9 cellular contexts compared by ENCODE assay signal in genomic region chr16:90019543-90020259, GRCh38. TPM values are rescaled to one million over a fixed set of nuclear protein-coding genes. Genes with fewer than 3 reads are reported as not detected.
DNase-seq lines count a peak whose midpoint lies in the region; ATAC-seq lines count a peak whose summit lies in the region.
"Had no signal": no experiment of that assay in that cellular context is flagged by ENCODE, and none has a peak within 500 bp of the region (broad histone marks: within the 10 kb centered on the region; RNA-seq: fewer than 3 reads in every experiment).

No MANE protein-coding gene starts in this region.

- H4K8ac ChIP-seq in mesendoderm (ENCODE audit: low read depth, low read length): peak overlapping the region; percentile 7

- H3K4me2 ChIP-seq in mesendoderm (ENCODE audit: low read length): peak overlapping the region; percentile 64

- H3K79me1 ChIP-seq in mesendoderm (ENCODE audit: low read length): no peaks in the 10 kb centered on the region

- no peak overlapping the region for H2BK5ac ChIP-seq in mesendoderm (ENCODE audit: low read length)

- WGBS in mesendoderm (ENCODE audit: extremely low coverage, insufficient coverage, low lambda C conversion rate): no CpG with 5 or more reads among the region's 57 CpGs

- no peak overlapping the region for H2BK120ac ChIP-seq in mesendoderm (ENCODE audit: low read depth, low read length)

- no peaks in the 10 kb centered on the region for H3K79me2 ChIP-seq in mesendoderm (ENCODE audit: control insufficient read depth, insufficient read depth, low read length)

- peak overlapping the region; percentile 44 for H3K18ac ChIP-seq in mesendoderm (ENCODE audit: low read length)

- H4K5ac ChIP-seq in mesendoderm (ENCODE audit: low read length): no peak overlapping the region

- H2AK5ac ChIP-seq in mesendoderm (ENCODE audit: low read length): no peak overlapping the region

- H3K4ac ChIP-seq in mesendoderm (ENCODE audit: low read depth, low read length): no peak overlapping the region

- H3K9ac ChIP-seq in mesendoderm (ENCODE audit: low read length): peak overlapping the region; percentile 77

- H3K36me3 ChIP-seq in mesendoderm (ENCODE audit: control insufficient read depth, insufficient read depth, low read length): no peaks in the 10 kb centered on the region

- H3K27me3 ChIP-seq in mesendoderm (ENCODE audit: insufficient read depth, low read length, poor library complexity): no peaks in the 10 kb centered on the region

- peak; percentile 34 to 41 for ATAC-seq in activated CD4-positive, CD25-positive, alpha-beta regulatory T cell treated with anti-CD3 and anti-CD28 coated beads, Interleukin-2, amount 50 U/mL, for 24 hours
- ATAC-seq in GM19467 (IDR thresholded peaks at IDR 0.05; ENCODE audit: unreplicated experiment): no peak

- peak; percentile 80 for DNase-seq in M059J (ENCODE audit: low read depth)
- DNase-seq in ecto neural progenitor cell (ENCODE audit: low spot score): peak; percentile 84
- DNase-seq in mesendoderm: peak; percentile 75
- peak in 8 of 49 donors; percentile 10 to 93 (median 31) for DNase-seq in substantia nigra (lab: John Stamatoyannopoulos, UW)
- DNase-seq in amniotic stem cell (lab: John Stamatoyannopoulos, UW): no peak

- H3K27ac ChIP-seq in mesendoderm (ENCODE audit: low read depth, low read length): no peak overlapping the region
- H3K27ac ChIP-seq in substantia nigra (ENCODE audit: low read depth, low read length, poor library complexity, severe bottlenecking): peak overlapping the region; percentile 23

- no peak overlapping the region for H3K23ac ChIP-seq in mesendoderm (ENCODE audit: low read length)

- H3K4me1 ChIP-seq in mesendoderm (ENCODE audit: control insufficient read depth, low read depth, low read length): peaks cover 2% of the 10 kb centered on the region

- no peak overlapping the region for H2BK15ac ChIP-seq in mesendoderm (replicated peaks; ENCODE audit: low read depth)

- H3K4me3 ChIP-seq in GM08714 (ENCODE audit: low read length) (peak overlapping the region; percentile 59; the same call in 1 of the 2 replicates), mesendoderm (ENCODE audit: low read length) (peak overlapping the region; percentile 55)

- peak overlapping the region; percentile 88 for H3K56ac ChIP-seq in mesendoderm (ENCODE audit: low read length)

RNA-seq across cellular contexts. Expression of gene DBNDD1, which starts 0.4 kb away (rescaled TPM):
- 10.9 and 18.7 TPM in 2 replicates for total RNA-seq in M059J (2014; rRNA removed; shearing (Covaris generic))
- 28.4 TPM for polyA plus RNA-seq in mesendoderm (2013, experiment 1 of 2)
- 30.0 TPM for polyA plus RNA-seq in mesendoderm (2013, experiment 2 of 2)

RNA-seq across cellular contexts. Expression of gene PRDM7, which starts 57.4 kb away (rescaled TPM):
- not detected in 2 replicates for total RNA-seq in M059J (2014; rRNA removed; shearing (Covaris generic))
- not detected for polyA plus RNA-seq in mesendoderm (2013, experiment 1 of 2)
- polyA plus RNA-seq in mesendoderm (2013, experiment 2 of 2): not detected
- total RNA-seq: dermis microvascular lymphatic vessel endothelial cell had no signal
